Comparison of ENCODE assay signal across 25 cellular contexts in genomic region chr2:24110660-24111303, GRCh38. TPM values are rescaled to one million over a fixed set of nuclear protein-coding genes. Genes with fewer than 3 reads are reported as not detected.
DNase-seq lines count a peak whose midpoint lies in the region; ATAC-seq, FAIRE-seq and TF ChIP-seq lines count a peak whose summit lies in the region.
"Had no signal": no experiment of that assay in that cellular context is flagged by ENCODE, and none has a peak within 500 bp of the region (broad histone marks: within the 10 kb centered on the region; RNA-seq: fewer than 3 reads in every experiment).

No MANE protein-coding gene starts in this region.

- H2AFZ ChIP-seq in GM23338 (no peak overlapping the region), PC-9 (no peak overlapping the region), osteoblast (ENCODE audit: low read length) (no peak overlapping the region)

- DNase-seq in GM23338 (ENCODE audit: low spot score), result no peak
- peak; percentile 10 to 51 for DNase-seq in PC-9
- DNase-seq in epithelial cell of prostate (ENCODE audit: low read depth, low spot score), result no peak
- DNase-seq in osteoblast (ENCODE audit: insufficient read length, low spot score, missing footprints), result no peak
- no peak for DNase-seq in frontal cortex (ENCODE audit: low spot score in 2 of 2)
- no peak for DNase-seq in GM19238 (ENCODE audit: insufficient read length, low spot score)
- DNase-seq in NCI-H524 treated with DMSO at 0.1 percent for 48 hours (lab: John Stamatoyannopoulos, UW), result no peak
- DNase-seq: activated B cell treated with CpG ODN at 0.5 μM for 24 hours; activated CD8-positive, alpha-beta memory T cell treated with anti-CD3 and anti-CD28 coated beads, Interleukin-2, amount 50 U/mL, for 4 hours; anterior cingulate cortex; kidney glomerular epithelial cell; mesendoderm; NCI-H146; NCI-H510A; nucleus accumbens; spleen; stimulated activated CD4-positive, alpha-beta T cell treated with anti-CD3 and anti-CD28 coated beads, Interleukin-4, amount 100 ng/mL, for 1 hour; T1000; testis had no signal

- POLR2A ChIA-PET in PC-9 (lab: Charles Lee; ENCODE audit: unreplicated experiment), result interaction anchor here (0.5 to 1.8 kb wide), 6 partner anchors 12 to 307 kb away, joined by 4 to 9 read pairs (median 6); partner anchors contain the start of genes PFN4 and TP53I3

- no peak overlapping the region for H3K4me2 ChIP-seq in GM23338
- peak overlapping the region; percentile 64 for H3K4me2 ChIP-seq in PC-9
- H3K4me2 ChIP-seq in osteoblast (ENCODE audit: insufficient read depth, low read length), result no peak overlapping the region
- H3K4me2 ChIP-seq: KMS-11 had no signal

- BruUV-seq in PC-9 (replicated peaks; lab: Mats Ljungman, UMichigan), result TSS peak; percentile 78

- no peak overlapping the region for H3K4me3 Mint-ChIP-seq in GM23338
- H3K4me3 Mint-ChIP-seq: activated B cell treated with CpG ODN at 0.5 μM for 24 hours; CD14-positive monocyte; central memory CD8-positive, alpha-beta T cell; stimulated activated memory B cell treated with anti-CD40 and anti-IgM and Interleukin-4, amounts not matched to agents 10 μg/mL and 1 μg/mL and 100 μg/mL, for 72 hours had no signal

- H3K36me3 ChIP-seq in GM23338 (ENCODE audit: insufficient read depth) (peaks cover 3% of the 10 kb centered on the region; the same call in 1 of the 2 replicates), PC-9 (ENCODE audit: low read depth) (no peaks in the 10 kb centered on the region), osteoblast (ENCODE audit: insufficient read depth, low read length) (no peaks in the 10 kb centered on the region)

- CTCF ChIA-PET in PC-9 (lab: Charles Lee), result interaction anchor here (0.6 to 0.9 kb wide), 2 partner anchors 27 to 183 kb away, joined by 5 to 6 read pairs; partner anchors contain the start of gene TP53I3

- H3K27me3 ChIP-seq in GM23338 (ENCODE audit: insufficient read depth) (no peaks in the 10 kb centered on the region), PC-9 (ENCODE audit: insufficient read depth, low read depth) (no peaks in the 10 kb centered on the region), osteoblast (ENCODE audit: insufficient read depth, low read length) (no peaks in the 10 kb centered on the region)
- H3K27me3 ChIP-seq: spleen, testis had no signal

- intact Hi-C loops in PC-9 (cut with micrococcal nuclease; ENCODE audit: unreplicated experiment), result loop anchor here (1.0 kb wide), 1 partner anchor 34 kb away; the partner anchor contains the start of gene SF3B6

- H3K27ac ChIP-seq in GM23338 (ENCODE audit: low read depth) (no peak overlapping the region), PC-9 (peak overlapping the region; percentile 92), epithelial cell of prostate (peak overlapping the region; percentile 72), osteoblast (ENCODE audit: low read depth, low read length) (peak overlapping the region; percentile 34)
- H3K27ac ChIP-seq: KMS-11, spleen, testis had no signal

- H3K4me3 ChIP-seq in GM23338, result no peak overlapping the region
- H3K4me3 ChIP-seq in PC-9, result no peak overlapping the region
- no peak overlapping the region for H3K4me3 ChIP-seq in osteoblast (ENCODE audit: insufficient read depth, low read length)
- H3K4me3 ChIP-seq: spleen, testis had no signal

- no peaks in the 10 kb centered on the region for H3K79me2 ChIP-seq in GM23338 (replicated peaks; ENCODE audit: insufficient read depth)
- H3K79me2 ChIP-seq in PC-9 (ENCODE audit: low read depth), result no peaks in the 10 kb centered on the region
- H3K79me2 ChIP-seq in osteoblast (ENCODE audit: insufficient read depth, low read length), result no peaks in the 10 kb centered on the region

- peaks cover 21% of the 10 kb centered on the region for H3K9me3 Mint-ChIP-seq in GM23338

- H3K9me3 ChIP-seq in PC-9 (ENCODE audit: insufficient read depth, low read depth) (peaks cover 31% of the 10 kb centered on the region), osteoblast (ENCODE audit: low read depth, low read length) (peaks cover 5% of the 10 kb centered on the region)
- H3K9me3 ChIP-seq: testis had no signal

- H3K4me1 Mint-ChIP-seq in GM23338, result no peaks in the 10 kb centered on the region
- H3K4me1 Mint-ChIP-seq: CD14-positive monocyte; central memory CD8-positive, alpha-beta T cell; stimulated activated memory B cell treated with anti-CD40 and anti-IgM and Interleukin-4, amounts not matched to agents 10 μg/mL and 1 μg/mL and 100 μg/mL, for 72 hours had no signal

- TF ChIP-seq CTCF in GM23338 (conservative IDR thresholded peaks at IDR 0.05; ENCODE audit: low read depth in 2 of 2) (no peak), PC-9 (conservative IDR thresholded peaks at IDR 0.05) (no peak), osteoblast (IDR thresholded peaks at IDR 0.05; ENCODE audit: extremely low read depth, low read depth, low read length) (no peak)

- H3K9me2 ChIP-seq in GM23338 (ENCODE audit: insufficient read depth) (no peaks in the 10 kb centered on the region), PC-9 (ENCODE audit: insufficient read depth) (no peaks in the 10 kb centered on the region)

- H3K4me1 ChIP-seq in GM23338 (ENCODE audit: insufficient read depth) (no peaks in the 10 kb centered on the region), PC-9 (replicated peaks; ENCODE audit: insufficient read depth) (peaks cover 48% of the 10 kb centered on the region), osteoblast (ENCODE audit: insufficient read depth, low read length) (peaks cover 19% of the 10 kb centered on the region)
- H3K4me1 ChIP-seq: spleen, testis had no signal

- no peak for FAIRE-seq in frontal cortex (lab: Jason Lieb, UNC)
- FAIRE-seq: RCC 7860 had no signal

- H4K20me1 ChIP-seq in GM23338 (replicated peaks; ENCODE audit: insufficient read depth) (no peaks in the 10 kb centered on the region), PC-9 (ENCODE audit: insufficient read depth) (no peaks in the 10 kb centered on the region), osteoblast (ENCODE audit: insufficient read depth, low read length) (no peaks in the 10 kb centered on the region)

- peaks cover 2% of the 10 kb centered on the region for H3K27me3 Mint-ChIP-seq in GM23338 (ENCODE audit: insufficient read depth, low read depth, poor library complexity)
- H3K27me3 Mint-ChIP-seq: activated B cell treated with CpG ODN at 0.5 μM for 24 hours; central memory CD8-positive, alpha-beta T cell; stimulated activated memory B cell treated with anti-CD40 and anti-IgM and Interleukin-4, amounts not matched to agents 10 μg/mL and 1 μg/mL and 100 μg/mL, for 72 hours had no signal

- peak overlapping the region; percentile 40; the same call in 1 of the 2 replicates for H3K27ac Mint-ChIP-seq in GM23338
- H3K27ac Mint-ChIP-seq: activated B cell treated with CpG ODN at 0.5 μM for 24 hours; activated naive CD4-positive, alpha-beta T cell treated with anti-CD3 and anti-CD28 coated beads, Interleukin-2, amount 50 U/mL, for 72 hours; stimulated activated memory B cell treated with anti-CD40 and anti-IgM and Interleukin-4, amounts not matched to agents 10 μg/mL and 1 μg/mL and 100 μg/mL, for 72 hours had no signal

- H3F3A ChIP-seq in GM23338 (replicated peaks; ENCODE audit: low read depth), result no peaks in the 10 kb centered on the region
- peaks cover 35% of the 10 kb centered on the region for H3F3A ChIP-seq in PC-9 (ENCODE audit: insufficient read depth, low read depth)

- ATAC-seq in GM23338, result no peak
- ATAC-seq: stimulated activated memory B cell treated with anti-CD40 and anti-IgM and Interleukin-4, amounts not matched to agents 10 μg/mL and 1 μg/mL and 100 μg/mL, for 72 hours had no signal

- H3K36me3 Mint-ChIP-seq in GM23338 (ENCODE audit: low read depth), result peaks cover 15% of the 10 kb centered on the region; the same call in 2 of the 3 replicates

TF ChIP-seq in GM23338, 12 proteins besides CTCF, POLR2A, EP300 and RAD21 (continues in another document):
- TF ChIP-seq CREB1 (CRISPR knock-in tag; IDR thresholded peaks at IDR 0.05; ENCODE audit: low read depth) (no peak), EZH2phosphoT487 (IDR thresholded peaks at IDR 0.05; ENCODE audit: unreplicated experiment) (no peak)
- TF ChIP-seq, protein P1, sequence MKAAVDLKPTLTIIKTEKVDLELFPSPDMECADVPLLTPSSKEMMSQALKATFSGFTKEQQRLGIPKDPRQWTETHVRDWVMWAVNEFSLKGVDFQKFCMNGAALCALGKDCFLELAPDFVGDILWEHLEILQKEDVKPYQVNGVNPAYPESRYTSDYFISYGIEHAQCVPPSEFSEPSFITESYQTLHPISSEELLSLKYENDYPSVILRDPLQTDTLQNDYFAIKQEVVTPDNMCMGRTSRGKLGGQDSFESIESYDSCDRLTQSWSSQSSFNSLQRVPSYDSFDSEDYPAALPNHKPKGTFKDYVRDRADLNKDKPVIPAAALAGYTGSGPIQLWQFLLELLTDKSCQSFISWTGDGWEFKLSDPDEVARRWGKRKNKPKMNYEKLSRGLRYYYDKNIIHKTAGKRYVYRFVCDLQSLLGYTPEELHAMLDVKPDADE (IDR thresholded peaks at IDR 0.05), result no peak

RNA-seq across cellular contexts. Expression of gene PFN4, which starts 12.4 kb away (rescaled TPM):
- 0.28 TPM in 1 of 2 replicates, not detected in the other for total RNA-seq in GM23338 (2014; rRNA removed; shearing (Covaris generic))
- not detected in 2 replicates for polyA plus RNA-seq in GM23338 (2016; fragmentation: Nextera tagmentation; extraction: Ambion mirVana)
- 1.2 and 2.6 TPM in 2 replicates for total RNA-seq in PC-9 (2021)
- total RNA-seq in osteoblast, result 0.88 TPM in 1 of 2 replicates, not detected in the other
- total RNA-seq in frontal cortex, result not detected
- total RNA-seq: activated naive CD4-positive, alpha-beta T cell treated with anti-CD3 and anti-CD28 coated beads, Interleukin-2, amount 50 U/mL, for 72 hours had no signal
- polyA plus RNA-seq: CD14-positive monocyte had no signal

RNA-seq across cellular contexts. Expression of gene FAM228B, which starts 12.5 kb away (rescaled TPM):
- total RNA-seq in GM23338 (2014; rRNA removed; shearing (Covaris generic)), result 2.9 and 3.4 TPM in 2 replicates
- polyA plus RNA-seq in GM23338 (2016; fragmentation: Nextera tagmentation; extraction: Ambion mirVana), result 4.1 and 7.9 TPM in 2 replicates
- total RNA-seq in PC-9 (2021) (16.8 and 20.7 TPM in 2 replicates), osteoblast (11.6 and 13.8 TPM in 2 replicates), frontal cortex (127 TPM)

RNA-seq across cellular contexts. Expression of gene TP53I3, which starts 26.1 kb away (rescaled TPM):
- 35.7 and 36.5 TPM in 2 replicates for total RNA-seq in GM23338 (2014; rRNA removed; shearing (Covaris generic))
- 24.2 and 27.8 TPM in 2 replicates for polyA plus RNA-seq in GM23338 (2016; fragmentation: Nextera tagmentation; extraction: Ambion mirVana)
- total RNA-seq in PC-9 (2021), result 21.4 and 22.9 TPM in 2 replicates
- total RNA-seq in osteoblast, result 59.4 and 79.3 TPM in 2 replicates
- total RNA-seq in frontal cortex, result 15.5 TPM

RNA-seq across cellular contexts. Expression of gene SF3B6, which starts 34.7 kb away (rescaled TPM):
- 140 and 172 TPM in 2 replicates for total RNA-seq in GM23338 (2014; rRNA removed; shearing (Covaris generic))
- polyA plus RNA-seq in GM23338 (2016; fragmentation: Nextera tagmentation; extraction: Ambion mirVana), result 565 and 610 TPM in 2 replicates
- 106 and 123 TPM in 2 replicates for total RNA-seq in PC-9 (2021)
- total RNA-seq in osteoblast, result 96.6 and 109 TPM in 2 replicates
- 125 TPM for total RNA-seq in frontal cortex

Comparison
In these comparisons a context has a peak if more than half of its experiments do, and no peak if none do; other contexts are left out.
1. DNase-seq: peak in PC-9 (2 of 2); none in GM23338 (single experiment), epithelial cell of prostate (single experiment), osteoblast (single experiment), frontal cortex (0 of 2), GM19238 (single experiment) and NCI-H524 treated with DMSO at 0.1 percent for 48 hours (single experiment).